In the genomic region with DNA sequence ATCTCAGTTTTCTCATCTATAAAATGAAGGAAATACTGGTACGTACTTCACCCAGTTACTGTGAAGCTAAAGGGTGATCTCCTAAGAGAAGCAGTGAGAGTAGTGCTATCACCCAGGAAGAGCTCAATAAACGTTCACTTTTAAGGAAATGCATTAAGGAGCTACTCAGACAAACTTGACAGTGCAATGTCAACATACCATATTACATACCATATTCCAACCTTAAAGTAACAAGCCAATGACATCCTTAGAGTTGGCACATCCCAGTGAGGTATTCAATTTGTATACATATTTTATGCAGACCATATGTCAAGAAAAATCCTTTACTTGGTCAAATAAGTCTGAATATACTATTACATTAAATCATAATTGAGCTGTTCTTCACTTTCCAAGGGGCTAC, we compare ENCODE assay signal across 7 cellular contexts.
"Had no signal": no experiment of that assay in that cellular context is flagged by ENCODE, and none has a peak within 500 bp of the region (broad histone marks: within the 10 kb centered on the region; RNA-seq: fewer than 3 reads in every experiment).

No MANE protein-coding gene starts in this region.

- H3K9ac ChIP-seq: GM23248, KMS-11 had no signal

- H3K27ac ChIP-seq: GM23248, HL-60, KMS-11 had no signal

- DNase-seq: GM23248, GOT3, H7, HCEC 1CT, KBM-7 had no signal

- H3K4me2 ChIP-seq: KMS-11 had no signal

- H2AFZ ChIP-seq: GM23248 had no signal

- H3K4me3 ChIP-seq: GM23248 had no signal
